ENCODE assay signal across 18 cellular contexts in the genomic region with DNA sequence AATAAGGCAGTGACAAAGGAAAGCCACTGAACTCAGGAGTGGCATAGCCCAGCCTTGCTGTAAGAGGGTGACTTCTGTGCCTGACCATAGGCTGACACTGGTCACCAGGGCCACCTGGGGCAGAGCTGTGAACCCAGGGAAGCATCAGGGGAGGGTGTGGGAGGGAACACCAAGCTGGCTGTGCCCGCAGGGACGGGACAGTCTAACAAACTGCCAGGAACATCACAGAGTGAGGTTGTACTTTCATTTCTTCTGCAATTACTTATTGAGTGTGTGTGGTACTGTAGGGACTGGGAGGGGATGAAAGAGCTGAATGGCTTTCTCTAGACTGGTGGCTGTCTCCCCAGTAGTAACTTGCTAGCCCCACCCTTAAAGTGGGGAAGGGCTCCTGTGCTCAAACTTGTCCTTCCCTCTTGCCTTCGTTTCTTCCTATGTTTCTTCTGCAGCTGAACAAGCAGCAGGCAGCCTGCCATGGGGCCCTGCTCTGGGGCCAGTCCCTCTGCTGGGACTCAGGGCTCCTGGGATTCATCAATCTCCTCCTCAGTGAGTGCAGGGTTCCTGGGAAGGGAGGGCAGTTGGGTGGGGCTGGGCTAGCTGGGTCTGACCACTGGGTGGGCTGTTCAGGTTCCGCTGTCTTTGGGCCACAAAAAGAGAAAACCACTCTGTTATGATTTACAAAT. TPM values are rescaled to one million over a fixed set of nuclear protein-coding genes. Genes with fewer than 3 reads are reported as not detected.
DNase-seq lines count a peak whose midpoint lies in the region; ATAC-seq and TF ChIP-seq lines count a peak whose summit lies in the region.
"Had no signal": no experiment of that assay in that cellular context is flagged by ENCODE, and none has a peak within 500 bp of the region (broad histone marks: within the 10 kb centered on the region; RNA-seq: fewer than 3 reads in every experiment).

No MANE protein-coding gene starts in this region.

- H4K20me1 ChIP-seq in IMR-90 (ENCODE audit: insufficient read depth, low read length): no peaks in the 10 kb centered on the region

- in situ Hi-C loops in IMR-90 (cut with MboI; ENCODE audit: low sequenced_read_pairs): no loop called here

- no peak overlapping the region for H2BK20ac ChIP-seq in IMR-90 (ENCODE audit: low read depth, low read length)

- H2AK9ac ChIP-seq in IMR-90 (replicated peaks; ENCODE audit: low read depth, low read length, poor library complexity): no peak overlapping the region

- H2BK15ac ChIP-seq in IMR-90 (ENCODE audit: low read depth, low read length): no peak overlapping the region

- BruUV-seq in IMR-90 (replicated peaks; lab: Mats Ljungman, UMichigan): no TSS peak

- dilution Hi-C loops in IMR-90 (cut with HindIII; ENCODE audit: low sequenced_read_pairs, unreplicated experiment): no loop called here

- no peak overlapping the region for H4K8ac ChIP-seq in IMR-90 (ENCODE audit: low read depth in 2 of 2, low read length in 2 of 2)

- H2BK120ac ChIP-seq in IMR-90 (ENCODE audit: low read depth, low read length): no peak overlapping the region

- peak; percentile 37 for DNase-seq in natural killer cell treated with Interleukin-12 subunit alpha and Interleukin-12 subunit beta and Interleukin-15 and Interleukin-18, amount 100 ng/mL, for 72 hours (ENCODE audit: low spot score)
- DNase-seq in natural killer cell: no peak
- no peak for DNase-seq in IMR-90
- DNase-seq in foreskin melanocyte: no peak
- no peak for DNase-seq in NCI-H345 treated with DMSO at 0.1 percent for 48 hours (lab: John Stamatoyannopoulos, UW; ENCODE audit: unreplicated experiment)
- DNase-seq: DMS53, GDM1, MG63, NCI-H1048, NCI-H1417 treated with DMSO at 0.1 percent for 48 hours, NCI-H187, NCI-H510A, NCI-H774, SJCRH30 had no signal

- no peaks in the 10 kb centered on the region for H3K4me1 ChIP-seq in IMR-90 (ENCODE audit: control insufficient read depth, insufficient read depth, low read length)
- H3K4me1 ChIP-seq: SJCRH30 had no signal

- H3K9me3 Mint-ChIP-seq in natural killer cell treated with Interleukin-12 subunit alpha and Interleukin-12 subunit beta and Interleukin-15 and Interleukin-18, amount 100 ng/mL, for 72 hours: no peaks in the 10 kb centered on the region
- no peaks in the 10 kb centered on the region for H3K9me3 Mint-ChIP-seq in natural killer cell

- no peak for TF ChIP-seq CTCF in natural killer cell (IDR thresholded peaks at IDR 0.05)
- no peak for TF ChIP-seq CTCF in IMR-90 (conservative IDR thresholded peaks at IDR 0.05; ENCODE audit: low read depth, low read length)

- POLR2A ChIA-PET in IMR-90 (lab: Charles Lee; ENCODE audit: unreplicated experiment): no interaction called here

- no peak overlapping the region for H4K91ac ChIP-seq in IMR-90 (ENCODE audit: insufficient read depth, low read depth, low read length)

- H2BK5ac ChIP-seq in IMR-90 (ENCODE audit: low read depth, low read length, poor library complexity, severe bottlenecking): no peak overlapping the region

- H4K5ac ChIP-seq in IMR-90 (ENCODE audit: low read depth, low read length): no peak overlapping the region

- no peaks in the 10 kb centered on the region for H3K79me1 ChIP-seq in IMR-90 (ENCODE audit: low read depth in 1 of 2, low read length in 2 of 2)

- H3K56ac ChIP-seq in IMR-90 (ENCODE audit: extremely low read depth, insufficient read depth, low read length): no peak overlapping the region

- no peak overlapping the region for H2AK5ac ChIP-seq in IMR-90 (ENCODE audit: low read depth, low read length)

- peak in 1 of 2 donors; percentile 25 for ATAC-seq in natural killer cell treated with Interleukin-12 subunit alpha and Interleukin-12 subunit beta and Interleukin-15 and Interleukin-18, amount 100 ng/mL, for 72 hours
- ATAC-seq in natural killer cell (no peak), IMR-90 (ENCODE audit: low read depth) (no peak), esophagus mucosa (peak; percentile 37), GM18858 (IDR thresholded peaks at IDR 0.05; ENCODE audit: unreplicated experiment) (no peak)
- ATAC-seq: HCT116, Panc1 had no signal

- no peaks in the 10 kb centered on the region for H3K4me1 Mint-ChIP-seq in natural killer cell treated with Interleukin-12 subunit alpha and Interleukin-12 subunit beta and Interleukin-15 and Interleukin-18, amount 100 ng/mL, for 72 hours (ENCODE audit: low read depth in 2 of 2)
- no peaks in the 10 kb centered on the region for H3K4me1 Mint-ChIP-seq in natural killer cell

- TF ChIP-seq RAD21 in IMR-90 (IDR thresholded peaks at IDR 0.05; ENCODE audit: low read length): no peak

- no peaks in the 10 kb centered on the region for H3K9me3 ChIP-seq in IMR-90 (ENCODE audit: control insufficient read depth, insufficient read depth, low read length)
- H3K9me3 ChIP-seq: MG63, SJCRH30 had no signal

- H3K9me1 ChIP-seq in IMR-90 (ENCODE audit: insufficient read depth, low read length): no peaks in the 10 kb centered on the region

- no peak overlapping the region for H3K23ac ChIP-seq in IMR-90 (ENCODE audit: low read depth, low read length)

- H3K27me3 Mint-ChIP-seq in natural killer cell treated with Interleukin-12 subunit alpha and Interleukin-12 subunit beta and Interleukin-15 and Interleukin-18, amount 100 ng/mL, for 72 hours: peaks cover 21 to 27% of the 10 kb centered on the region in 2 donors
- peaks cover 0 to 21% of the 10 kb centered on the region in 2 donors for H3K27me3 Mint-ChIP-seq in natural killer cell (ENCODE audit: low read depth in 2 of 2)

- peak overlapping the region; percentile 32 for H2AFZ ChIP-seq in IMR-90 (replicated peaks; ENCODE audit: low read length, poor library complexity)

- no peaks in the 10 kb centered on the region for H3K36me3 ChIP-seq in IMR-90 (ENCODE audit: control insufficient read depth, insufficient read depth, low read length)
- H3K36me3 ChIP-seq: MG63, SJCRH30 had no signal

- H3K27ac Mint-ChIP-seq in natural killer cell treated with Interleukin-12 subunit alpha and Interleukin-12 subunit beta and Interleukin-15 and Interleukin-18, amount 100 ng/mL, for 72 hours: no peak overlapping the region
- H3K27ac Mint-ChIP-seq in natural killer cell: no peak overlapping the region

- no peaks in the 10 kb centered on the region for H3K36me3 Mint-ChIP-seq in natural killer cell treated with Interleukin-12 subunit alpha and Interleukin-12 subunit beta and Interleukin-15 and Interleukin-18, amount 100 ng/mL, for 72 hours
- H3K36me3 Mint-ChIP-seq in natural killer cell: no peaks in the 10 kb centered on the region

- CTCF ChIA-PET in IMR-90 (lab: Yijun Ruan, JAX): no interaction called here

- no peak overlapping the region for H3K27ac ChIP-seq in IMR-90 (ENCODE audit: insufficient read depth, low read length)
- H3K27ac ChIP-seq: SJCRH30 had no signal

- WGBS in IMR-90 (ENCODE audit: extremely low coverage in 2 of 2, insufficient read length in 1 of 2), 2 experiments: no CpG with 5 or more reads among the region's 4 CpGs

- intact Hi-C loops in natural killer cell (cut with micrococcal nuclease): no loop called here
- intact Hi-C loops in IMR-90 (cut with micrococcal nuclease): no loop called here

- H3K4me3 ChIP-seq in IMR-90 (ENCODE audit: insufficient read depth, low read depth, low read length): no peak overlapping the region
- H3K4me3 ChIP-seq: MG63, SJCRH30 had no signal

- no peak for TF ChIP-seq POLR2A in IMR-90 (IDR thresholded peaks at IDR 0.05; ENCODE audit: low read depth, low read length)

- no peak overlapping the region for H3K4ac ChIP-seq in IMR-90 (ENCODE audit: low read depth, low read length)

- no peak overlapping the region for H3K18ac ChIP-seq in IMR-90 (ENCODE audit: low read depth, low read length)

- peaks cover 39% of the 10 kb centered on the region for H3K27me3 ChIP-seq in IMR-90 (ENCODE audit: control insufficient read depth, insufficient read depth, low read length)
- H3K27me3 ChIP-seq: SJCRH30 had no signal

- H3K4me2 ChIP-seq in IMR-90 (ENCODE audit: low read depth, low read length): no peak overlapping the region

- H3K9ac ChIP-seq in IMR-90 (ENCODE audit: low read depth, low read length): no peak overlapping the region

- no peak overlapping the region for H3K4me3 Mint-ChIP-seq in natural killer cell treated with Interleukin-12 subunit alpha and Interleukin-12 subunit beta and Interleukin-15 and Interleukin-18, amount 100 ng/mL, for 72 hours
- no peak overlapping the region for H3K4me3 Mint-ChIP-seq in natural killer cell

- H3K14ac ChIP-seq in IMR-90 (replicated peaks; ENCODE audit: low read depth, low read length): no peak overlapping the region

TF ChIP-seq in IMR-90, 13 proteins besides CTCF, POLR2A, EP300 and RAD21 (continues in another document):
- TF ChIP-seq MAZ (IDR thresholded peaks at IDR 0.05; ENCODE audit: borderline replicate concordance, low read depth, low read length) (no peak), MAFK (IDR thresholded peaks at IDR 0.05; ENCODE audit: low read depth, low read length) (no peak), BHLHE40 (IDR thresholded peaks at IDR 0.05; ENCODE audit: low read depth, low read length) (no peak), MXI1 (IDR thresholded peaks at IDR 0.05; ENCODE audit: borderline replicate concordance, low read depth, low read length) (no peak), FOS (IDR thresholded peaks at IDR 0.05; ENCODE audit: low read depth, low read length) (no peak), RFX5 (IDR thresholded peaks at IDR 0.05; ENCODE audit: low read depth, low read length) (no peak), CHD1 (IDR thresholded peaks at IDR 0.05; ENCODE audit: low read depth, low read length) (no peak), NFE2L2 (IDR thresholded peaks at IDR 0.05; ENCODE audit: low read depth, low read length) (no peak), ELK1 (IDR thresholded peaks at IDR 0.05; ENCODE audit: borderline replicate concordance, low read depth, low read length) (no peak), SMC3 (IDR thresholded peaks at IDR 0.05; ENCODE audit: low read depth, low read length) (no peak)

RNA-seq across cellular contexts. Expression of gene ETV3, which starts 39.6 kb away (rescaled TPM):
- total RNA-seq in natural killer cell treated with Interleukin-12 subunit alpha and Interleukin-12 subunit beta and Interleukin-15 and Interleukin-18, amount 100 ng/mL, for 72 hours: 10 to 100 TPM; 45.8 to 63.0 TPM
- total RNA-seq in natural killer cell (100 to 1,000 TPM in 1 of 3 donors, 10 to 100 TPM in 2; 58.3 to 101 (median 76.6) TPM), IMR-90 (2012; rRNA removed) (14.7 and 21.1 TPM in 2 replicates), esophagus mucosa (40.7 TPM)
- polyA plus RNA-seq in IMR-90 (2012; rRNA removed): 6.4 and 6.8 TPM in 2 replicates
- 2.9 and 4.0 TPM in 2 replicates for polyA plus RNA-seq in IMR-90 (2012; cell fraction: cytosol; rRNA removed)
- polyA plus RNA-seq in IMR-90 (2012; cell fraction: nucleus; rRNA removed; ENCODE audit: low replicate concordance): 10.0 and 112 TPM in 2 replicates
